36 cellular contexts compared by ENCODE assay signal in the genomic region with DNA sequence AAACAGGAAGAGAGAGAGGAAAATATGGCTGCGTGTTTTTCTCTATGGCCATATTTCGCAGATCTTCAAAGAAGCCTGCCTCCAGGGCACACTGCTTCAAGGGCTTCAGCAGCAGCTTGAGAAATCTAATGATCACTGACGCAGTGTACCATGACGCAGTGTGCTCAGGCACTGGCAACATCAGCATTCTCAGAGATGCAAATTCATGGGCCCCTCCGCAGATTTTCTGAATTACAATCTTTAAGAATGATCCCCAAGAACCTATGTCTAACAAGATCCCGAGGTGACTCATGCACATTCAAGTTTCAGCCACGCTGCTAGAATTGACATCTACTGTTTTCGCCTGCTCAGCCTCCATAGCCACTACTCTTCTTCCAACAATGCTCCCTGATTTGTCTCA.
"Had no signal": no experiment of that assay in that cellular context is flagged by ENCODE, and none has a peak within 500 bp of the region (broad histone marks: within the 10 kb centered on the region; RNA-seq: fewer than 3 reads in every experiment).

No MANE protein-coding gene starts in this region.

- H3K27ac ChIP-seq: brain microvascular endothelial cell, KMS-11, Peyer's patch, VCaP had no signal

- H3K9ac ChIP-seq: KMS-11 had no signal

- ATAC-seq: activated CD8-positive, alpha-beta memory T cell treated with anti-CD3 and anti-CD28 coated beads, Interleukin-2, amount 10 ng/mL, durations not matched to agents 7 days and 5 days; activated naive CD8-positive, alpha-beta T cell treated with anti-CD3 and anti-CD28 coated beads, Interleukin-2, amount 50 U/mL, for 24 hours; PC-3; SK-N-SH treated with all-trans-retinoic acid at 6 μM for 48 hours; T-cell had no signal

- H3K9me3 ChIP-seq: Peyer's patch had no signal

- H3K36me3 ChIP-seq: brain microvascular endothelial cell, Peyer's patch had no signal

- H3K27me3 ChIP-seq: brain microvascular endothelial cell, Peyer's patch had no signal

- DNase-seq: activated CD4-positive, alpha-beta memory T cell treated with anti-CD3 and anti-CD28 coated beads, Interleukin-2, amount 10 ng/mL, durations not matched to agents 7 days and 5 days; activated CD4-positive, alpha-beta T cell treated with anti-CD3 and anti-CD28 coated beads for 1 hour; activated CD4-positive, alpha-beta T cell treated with anti-CD3 and anti-CD28 coated beads for 48 hours; activated CD4-positive, CD25-positive, alpha-beta regulatory T cell; activated CD8-positive, alpha-beta memory T cell treated with anti-CD3 and anti-CD28 coated beads for 24 hours; activated CD8-positive, alpha-beta memory T cell treated with anti-CD3 and anti-CD28 coated beads, Interleukin-2, amount 10 ng/mL, durations not matched to agents 7 days and 5 days; activated CD8-positive, alpha-beta memory T cell treated with anti-CD3 and anti-CD28 coated beads, Interleukin-2, amount 50 U/mL, for 48 hours; activated effector memory CD4-positive, alpha-beta T cell treated with Interleukin-2 at 50 U/mL for 16 hours; activated naive CD4-positive, alpha-beta T cell treated with anti-CD3 and anti-CD28 coated beads, Interleukin-2, amount 10 ng/mL, durations not matched to agents 7 days and 5 days; activated naive CD8-positive, alpha-beta T cell treated with anti-CD3 and anti-CD28 coated beads, Interleukin-2, amount 50 U/mL, for 24 hours; activated T-cell treated with anti-CD3 and anti-CD28 coated beads, Interleukin-2, amount 50 U/mL, for 48 hours; anterior cingulate cortex; brain microvascular endothelial cell; central memory CD4-positive, alpha-beta T cell; NCI-H1048; NCI-H1105 treated with DMSO at 0.1 percent for 48 hours; NCI-H1436; NCI-H1694; NCI-H1930; NCI-H2081 treated with DMSO at 0.1 percent for 48 hours; NCI-H226; NCI-H446 treated with DMSO at 0.1 percent for 48 hours; NCI-H524; NCI-H69; NCI-H82; Peyer's patch; RPMI8226; SHP77 treated with DMSO at 0.1 percent for 48 hours; T-cell; T-helper 2 cell; T-helper 9 cell had no signal

- H3K4me2 ChIP-seq: KMS-11 had no signal

- H3K4me1 ChIP-seq: Peyer's patch had no signal

- H3K27ac Mint-ChIP-seq: activated CD4-positive, alpha-beta memory T cell treated with anti-CD3 and anti-CD28 coated beads, Interleukin-2, amount 10 ng/mL, durations not matched to agents 7 days and 5 days; activated CD8-positive, alpha-beta memory T cell treated with anti-CD3 and anti-CD28 coated beads, Interleukin-2, amount 10 ng/mL, durations not matched to agents 7 days and 5 days; activated naive CD4-positive, alpha-beta T cell treated with anti-CD3 and anti-CD28 coated beads, Interleukin-2, amount 10 ng/mL, durations not matched to agents 7 days and 5 days; activated naive CD8-positive, alpha-beta T cell; activated naive CD8-positive, alpha-beta T cell treated with anti-CD3 and anti-CD28 coated beads, Interleukin-2, amount 50 U/mL, for 24 hours; T-cell had no signal

- H3K4me1 Mint-ChIP-seq: activated CD4-positive, alpha-beta memory T cell treated with anti-CD3 and anti-CD28 coated beads, Interleukin-2, amount 10 ng/mL, durations not matched to agents 7 days and 5 days; activated CD8-positive, alpha-beta memory T cell treated with anti-CD3 and anti-CD28 coated beads, Interleukin-2, amount 10 ng/mL, durations not matched to agents 7 days and 5 days; activated naive CD4-positive, alpha-beta T cell treated with anti-CD3 and anti-CD28 coated beads, Interleukin-2, amount 10 ng/mL, durations not matched to agents 7 days and 5 days; activated naive CD8-positive, alpha-beta T cell treated with anti-CD3 and anti-CD28 coated beads, Interleukin-2, amount 50 U/mL, for 24 hours; T-cell had no signal

- H3K27me3 Mint-ChIP-seq: activated naive CD8-positive, alpha-beta T cell; activated naive CD8-positive, alpha-beta T cell treated with anti-CD3 and anti-CD28 coated beads, Interleukin-2, amount 50 U/mL, for 24 hours had no signal

- H3K4me3 ChIP-seq: Peyer's patch had no signal

- H3K36me3 Mint-ChIP-seq: activated CD8-positive, alpha-beta memory T cell treated with anti-CD3 and anti-CD28 coated beads, Interleukin-2, amount 10 ng/mL, durations not matched to agents 7 days and 5 days; activated naive CD4-positive, alpha-beta T cell treated with anti-CD3 and anti-CD28 coated beads, Interleukin-2, amount 10 ng/mL, durations not matched to agents 7 days and 5 days; activated naive CD8-positive, alpha-beta T cell; T-cell had no signal

- H3K4me3 Mint-ChIP-seq: activated CD4-positive, alpha-beta memory T cell treated with anti-CD3 and anti-CD28 coated beads, Interleukin-2, amount 10 ng/mL, durations not matched to agents 7 days and 5 days; activated CD8-positive, alpha-beta memory T cell treated with anti-CD3 and anti-CD28 coated beads, Interleukin-2, amount 10 ng/mL, durations not matched to agents 7 days and 5 days; activated naive CD4-positive, alpha-beta T cell treated with anti-CD3 and anti-CD28 coated beads, Interleukin-2, amount 10 ng/mL, durations not matched to agents 7 days and 5 days; activated naive CD8-positive, alpha-beta T cell; activated naive CD8-positive, alpha-beta T cell treated with anti-CD3 and anti-CD28 coated beads, Interleukin-2, amount 50 U/mL, for 24 hours; T-cell had no signal
